Comparison of ENCODE assay signal across 20 cellular contexts in genomic region chr12:64004639-64005038, GRCh38.
"Had no signal": no experiment of that assay in that cellular context is flagged by ENCODE, and none has a peak within 500 bp of the region (broad histone marks: within the 10 kb centered on the region; RNA-seq: fewer than 3 reads in every experiment).

No MANE protein-coding gene starts in this region.

- H3K36me3 ChIP-seq: gastrocnemius medialis, prostate gland, right atrium auricular region, stomach had no signal

- H3K27ac ChIP-seq: epithelial cell of prostate, gastrocnemius medialis, prostate gland, right atrium auricular region, skin epidermis, stomach had no signal

- H3K27me3 Mint-ChIP-seq: type B pancreatic cell had no signal

- H3K27me3 ChIP-seq: gastrocnemius medialis, right atrium auricular region, stomach had no signal

- H3K9me3 ChIP-seq: gastrocnemius medialis, prostate gland, right atrium auricular region, stomach had no signal

- H3K4me3 ChIP-seq: gastrocnemius medialis, prostate gland, right atrium auricular region, skin epidermis, stomach had no signal

- H3K4me1 ChIP-seq: gastrocnemius medialis, prostate gland, stomach had no signal

- H3K9me3 Mint-ChIP-seq: activated CD4-positive, alpha-beta memory T cell treated with anti-CD3 and anti-CD28 coated beads for 36 hours; activated T-helper 2 cell treated with anti-CD3 and anti-CD28 coated beads, Interferon-gamma antibody, Interleukin-2, Interleukin-4, amounts not matched to agents 10 μg/mL and 5 μg/mL and 100 μg/mL, durations not matched to agents 14 hours and 24 hours and 36 hours; neural crest cell had no signal

- H3K4me1 Mint-ChIP-seq: activated CD4-positive, alpha-beta T cell treated with anti-CD3 and anti-CD28 coated beads for 36 hours; naive B cell; WTC11 had no signal

- H3K36me3 Mint-ChIP-seq: activated CD4-positive, alpha-beta memory T cell treated with anti-CD3 and anti-CD28 coated beads for 36 hours; naive B cell had no signal

- DNase-seq: activated CD4-positive, alpha-beta memory T cell treated with anti-CD3 and anti-CD28 coated beads for 36 hours; activated CD4-positive, alpha-beta T cell treated with anti-CD3 and anti-CD28 coated beads for 36 hours; activated naive CD4-positive, alpha-beta T cell treated with anti-CD3 and anti-CD28 coated beads for 36 hours; aorta; endodermal cell; gastrocnemius medialis; head of caudate nucleus; left ventricle myocardium superior; naive B cell; stimulated activated CD4-positive, alpha-beta T cell treated with anti-CD3 and anti-CD28 coated beads, Interleukin-15, amount 100 ng/mL, for 24 hours; stimulated activated CD4-positive, alpha-beta T cell treated with anti-CD3 and anti-CD28 coated beads, Interleukin-4, amount 100 ng/mL, for 1 hour; stomach had no signal

- ATAC-seq: activated CD4-positive, alpha-beta T cell treated with anti-CD3 and anti-CD28 coated beads for 36 hours; gastrocnemius medialis; left ventricle myocardium superior; WTC11 had no signal

- H3K27ac Mint-ChIP-seq: activated CD4-positive, alpha-beta memory T cell treated with anti-CD3 and anti-CD28 coated beads for 36 hours; activated CD4-positive, alpha-beta T cell treated with anti-CD3 and anti-CD28 coated beads for 36 hours; activated naive CD4-positive, alpha-beta T cell treated with anti-CD3 and anti-CD28 coated beads for 36 hours; activated T-helper 2 cell treated with anti-CD3 and anti-CD28 coated beads, Interferon-gamma antibody, Interleukin-2, Interleukin-4, amounts not matched to agents 10 μg/mL and 5 μg/mL and 100 μg/mL, durations not matched to agents 14 hours and 24 hours and 36 hours; endodermal cell; naive B cell; type B pancreatic cell; WTC11 had no signal

- H3K4me3 Mint-ChIP-seq: activated CD4-positive, alpha-beta memory T cell treated with anti-CD3 and anti-CD28 coated beads for 36 hours; activated CD4-positive, alpha-beta T cell treated with anti-CD3 and anti-CD28 coated beads for 36 hours; activated naive CD4-positive, alpha-beta T cell treated with anti-CD3 and anti-CD28 coated beads for 36 hours; endodermal cell; naive B cell; neural crest cell; type B pancreatic cell; WTC11 had no signal
